In genomic region chr3:178840586-178840985, GRCh38 we compare ENCODE assay signal across 22 cellular contexts.
"Had no signal": no experiment of that assay in that cellular context is flagged by ENCODE, and none has a peak within 500 bp of the region (broad histone marks: within the 10 kb centered on the region; RNA-seq: fewer than 3 reads in every experiment).

No MANE protein-coding gene starts in this region.

- H3K27me3 ChIP-seq: colonic mucosa, dorsolateral prefrontal cortex, esophagus muscularis mucosa, esophagus squamous epithelium, gastrocnemius medialis, gastroesophageal sphincter, heart right ventricle had no signal

- DNase-seq: colonic mucosa; cortex of kidney; dermis blood vessel endothelial cell; dorsolateral prefrontal cortex; effector CD4-positive, alpha-beta T cell; effector CD8-positive, alpha-beta T cell; effector memory CD4-positive, alpha-beta T cell; effector memory CD8-positive, alpha-beta T cell; endodermal cell; erythroblast; esophagus squamous epithelium; foreskin keratinocyte; foreskin melanocyte; gastrocnemius medialis; glutamatergic neuron; head of caudate nucleus; heart right ventricle had no signal

- H3K4me3 ChIP-seq: colonic mucosa, coronary artery, dorsolateral prefrontal cortex, esophagus muscularis mucosa, esophagus squamous epithelium, gastrocnemius medialis, gastroesophageal sphincter, heart right ventricle had no signal

- H3K9me3 ChIP-seq: colonic mucosa, esophagus muscularis mucosa, gastrocnemius medialis, gastroesophageal sphincter, heart right ventricle had no signal

- H3K36me3 ChIP-seq: colonic mucosa, esophagus muscularis mucosa, esophagus squamous epithelium, gastrocnemius medialis, gastroesophageal sphincter, heart right ventricle had no signal

- ATAC-seq: effector memory CD8-positive, alpha-beta T cell; esophagus mucosa; foreskin keratinocyte; gastrocnemius medialis; gastroesophageal sphincter; heart right ventricle had no signal

- H3K4me1 ChIP-seq: colonic mucosa, esophagus squamous epithelium, foreskin keratinocyte, gastrocnemius medialis, gastroesophageal sphincter had no signal

- H3K27ac ChIP-seq: colonic mucosa, coronary artery, dorsolateral prefrontal cortex, epithelial cell of prostate, esophagus muscularis mucosa, esophagus squamous epithelium, foreskin keratinocyte, gastrocnemius medialis, gastroesophageal sphincter, heart right ventricle had no signal
